In the genomic region with DNA sequence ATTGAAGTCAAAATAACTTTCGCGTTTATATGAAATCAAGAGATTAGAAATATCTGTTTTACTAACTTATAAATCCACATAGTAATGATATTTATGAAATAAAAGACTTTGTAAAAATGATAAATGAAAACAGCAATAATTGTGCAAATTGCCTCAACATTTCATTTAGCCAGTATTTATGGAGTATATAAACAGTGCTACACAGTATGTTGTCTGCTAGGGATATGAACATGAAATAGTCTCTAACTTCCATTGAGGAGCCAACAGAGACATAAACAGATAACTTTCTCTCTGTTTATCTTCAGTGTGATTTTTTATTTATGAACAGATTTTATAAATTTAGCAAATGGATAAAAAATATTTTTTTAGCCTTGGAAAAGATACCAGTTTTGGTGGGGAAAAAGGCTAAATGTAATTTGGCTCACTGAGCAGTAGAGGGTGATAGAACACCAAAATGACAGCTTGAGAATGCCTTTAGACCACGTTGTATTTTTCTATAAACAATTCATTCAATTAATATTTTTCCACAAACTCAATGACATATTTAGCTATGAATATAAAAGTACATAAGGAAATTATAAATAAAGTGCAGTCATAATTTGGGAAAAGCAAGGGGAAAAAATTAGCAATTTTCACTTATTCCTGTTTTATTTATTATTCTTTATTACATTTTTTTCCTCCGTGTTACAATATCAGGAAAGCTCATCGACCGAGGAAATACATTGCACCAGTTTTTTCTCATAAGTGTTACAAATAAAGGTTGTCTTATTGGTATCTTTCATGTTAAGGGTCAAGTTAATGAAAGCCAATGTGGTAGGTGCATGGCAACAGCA, we compare ENCODE assay signal across 9 cellular contexts. TPM values are rescaled to one million over a fixed set of nuclear protein-coding genes. Genes with fewer than 3 reads are reported as not detected.
DNase-seq lines count a peak whose midpoint lies in the region; ATAC-seq and TF ChIP-seq lines count a peak whose summit lies in the region.
"Had no signal": no experiment of that assay in that cellular context is flagged by ENCODE, and none has a peak within 500 bp of the region (broad histone marks: within the 10 kb centered on the region; RNA-seq: fewer than 3 reads in every experiment).

No MANE protein-coding gene starts in this region.

- no peak overlapping the region for H3K27ac ChIP-seq in left lung

- H3K27me3 ChIP-seq in left lung (no peaks in the 10 kb centered on the region), H7 (ENCODE audit: control insufficient read depth, insufficient read depth, low read length) (no peaks in the 10 kb centered on the region)

- no peak overlapping the region for H3K27ac Mint-ChIP-seq in MCF 10A (ENCODE audit: low read depth, unreplicated experiment)
- H3K27ac Mint-ChIP-seq in activated CD4-positive, alpha-beta T cell treated with anti-CD3 and anti-CD28 coated beads, Interleukin-2, amount 10 ng/mL, durations not matched to agents 24 days and 14 days = no peak overlapping the region
- H3K27ac Mint-ChIP-seq: dendritic cell treated with granulocyte-macrophage colony-stimulating factor and Interleukin-4, amounts not matched to agents 40 ng/mL and 50 ng/mL, for 4 days had no signal

- POLR2A ChIA-PET in MCF 10A (lab: Yijun Ruan, JAX) = interaction anchor here (1.0 to 1.9 kb wide), 4 partner anchors 10 to 131 kb away, joined by 3 to 6 read pairs (median 4); no protein-coding TSS in a partner anchor

- H3K36me3 Mint-ChIP-seq in MCF 10A (ENCODE audit: insufficient read depth, unreplicated experiment) = no peaks in the 10 kb centered on the region
- H3K36me3 Mint-ChIP-seq in activated CD4-positive, alpha-beta T cell treated with anti-CD3 and anti-CD28 coated beads, Interleukin-2, amount 10 ng/mL, durations not matched to agents 24 days and 14 days (ENCODE audit: low read depth) = no peaks in the 10 kb centered on the region

- peaks cover 16% of the 10 kb centered on the region for H3K27me3 Mint-ChIP-seq in MCF 10A (ENCODE audit: insufficient read depth, unreplicated experiment)
- H3K27me3 Mint-ChIP-seq in activated CD4-positive, alpha-beta T cell treated with anti-CD3 and anti-CD28 coated beads, Interleukin-2, amount 10 ng/mL, durations not matched to agents 24 days and 14 days = peaks cover 55% of the 10 kb centered on the region

- H3K9me3 ChIP-seq in left lung = no peaks in the 10 kb centered on the region

- no TSS peak for BruUV-seq in MCF 10A (replicated peaks; lab: Mats Ljungman, UMichigan)

- no peaks in the 10 kb centered on the region for H3K36me3 ChIP-seq in left lung
- no peaks in the 10 kb centered on the region for H3K36me3 ChIP-seq in H7 (replicated peaks; ENCODE audit: control insufficient read depth, insufficient read depth, low read length)

- H3K4me1 Mint-ChIP-seq in MCF 10A (ENCODE audit: insufficient read depth, unreplicated experiment) = no peaks in the 10 kb centered on the region
- no peaks in the 10 kb centered on the region for H3K4me1 Mint-ChIP-seq in activated CD4-positive, alpha-beta T cell treated with anti-CD3 and anti-CD28 coated beads, Interleukin-2, amount 10 ng/mL, durations not matched to agents 24 days and 14 days

- intact Hi-C loops in MCF 10A (cut with micrococcal nuclease) (loop anchor here (1.0 to 2.0 kb wide), 6 partner anchors 50 to 600 kb away; a partner anchor contains a TSS), left lung (cut with DNase I) (loop anchor here in 1 of 2 donors (5.0 kb wide), 1 partner anchor 135 kb away; no protein-coding TSS in a partner anchor)
- intact Hi-C loops in activated CD4-positive, alpha-beta T cell treated with anti-CD3 and anti-CD28 coated beads, Interleukin-2, amount 10 ng/mL, durations not matched to agents 24 days and 14 days (cut with micrococcal nuclease) = loop anchor here (1.0 to 5.0 kb wide), 3 partner anchors 49 to 195 kb away; no protein-coding TSS in a partner anchor

- peak; percentile 37 for DNase-seq in AG20443 (ENCODE audit: low spot score)
- DNase-seq in NCI-H2227 (lab: John Stamatoyannopoulos, UW; ENCODE audit: unreplicated experiment) = peak; percentile 55
- DNase-seq in MCF 10A (ENCODE audit: unreplicated experiment) = peak; percentile 52
- DNase-seq in left lung = no peak
- DNase-seq in H7 = no peak
- no peak for DNase-seq in activated CD4-positive, alpha-beta T cell treated with anti-CD3 and anti-CD28 coated beads, Interleukin-2, amount 10 ng/mL, durations not matched to agents 24 days and 14 days

- TF ChIP-seq CTCF in MCF 10A (IDR thresholded peaks at IDR 0.05; ENCODE audit: unreplicated experiment) = peak; percentile 86
- TF ChIP-seq CTCF in left lung (IDR thresholded peaks at IDR 0.05) = peak; percentile 73 to 94

- H3K4me3 Mint-ChIP-seq in MCF 10A (ENCODE audit: unreplicated experiment) = no peak overlapping the region
- H3K4me3 Mint-ChIP-seq in activated CD4-positive, alpha-beta T cell treated with anti-CD3 and anti-CD28 coated beads, Interleukin-2, amount 10 ng/mL, durations not matched to agents 24 days and 14 days = no peak overlapping the region
- H3K4me3 Mint-ChIP-seq: dendritic cell treated with granulocyte-macrophage colony-stimulating factor and Interleukin-4, amounts not matched to agents 40 ng/mL and 50 ng/mL, for 4 days had no signal

- no peak overlapping the region for H3K4me3 ChIP-seq in left lung
- H3K4me3 ChIP-seq in H7 (ENCODE audit: insufficient read depth, low read depth, low read length) = no peak overlapping the region

- ATAC-seq in GM19351 (IDR thresholded peaks at IDR 0.05; ENCODE audit: unreplicated experiment) = peak; percentile 57
- ATAC-seq in left lung = peak; percentile 78
- no peak for ATAC-seq in esophagus mucosa

- H3K4me1 ChIP-seq in left lung = no peaks in the 10 kb centered on the region

- no peaks in the 10 kb centered on the region for H3K9me3 Mint-ChIP-seq in MCF 10A (ENCODE audit: unreplicated experiment)
- no peaks in the 10 kb centered on the region for H3K9me3 Mint-ChIP-seq in activated CD4-positive, alpha-beta T cell treated with anti-CD3 and anti-CD28 coated beads, Interleukin-2, amount 10 ng/mL, durations not matched to agents 24 days and 14 days
- H3K9me3 Mint-ChIP-seq: dendritic cell treated with granulocyte-macrophage colony-stimulating factor and Interleukin-4, amounts not matched to agents 40 ng/mL and 50 ng/mL, for 4 days had no signal

- CTCF ChIA-PET in MCF 10A (lab: Yijun Ruan, JAX) = interaction anchor here (0.6 to 5.7 kb wide), 31 partner anchors 8 to 1420 kb away, joined by 3 to 122 read pairs (median 4); a partner anchor contains a TSS

RNA-seq across cellular contexts. Expression of a gene that starts 47.4 kb away (rescaled TPM):
- 0.63 and 0.93 TPM in 2 replicates for total RNA-seq in MCF 10A (2022)
- total RNA-seq in left lung = 10 to 100 TPM; 16.4 to 16.6 TPM
- 25.1 and 39.6 TPM in 2 replicates for total RNA-seq in H7 (2014; rRNA removed; shearing (Covaris generic))
- total RNA-seq in esophagus mucosa = 3.4 TPM
- total RNA-seq in activated CD4-positive, alpha-beta T cell treated with anti-CD3 and anti-CD28 coated beads, Interleukin-2, amount 10 ng/mL, durations not matched to agents 24 days and 14 days = 13.4 and 14.0 TPM in 2 replicates

Comparison
In these comparisons a context has a peak if more than half of its experiments do, and no peak if none do; other contexts are left out.
1. DNase-seq: peak in AG20443 (single experiment), NCI-H2227 (single experiment) and MCF 10A (single experiment); none in left lung (0 of 2), H7 (single experiment) and activated CD4-positive, alpha-beta T cell treated with anti-CD3 and anti-CD28 coated beads, Interleukin-2, amount 10 ng/mL, durations not matched to agents 24 days and 14 days (single experiment).